ENCODE assay signal across 8 cellular contexts in the genomic region with DNA sequence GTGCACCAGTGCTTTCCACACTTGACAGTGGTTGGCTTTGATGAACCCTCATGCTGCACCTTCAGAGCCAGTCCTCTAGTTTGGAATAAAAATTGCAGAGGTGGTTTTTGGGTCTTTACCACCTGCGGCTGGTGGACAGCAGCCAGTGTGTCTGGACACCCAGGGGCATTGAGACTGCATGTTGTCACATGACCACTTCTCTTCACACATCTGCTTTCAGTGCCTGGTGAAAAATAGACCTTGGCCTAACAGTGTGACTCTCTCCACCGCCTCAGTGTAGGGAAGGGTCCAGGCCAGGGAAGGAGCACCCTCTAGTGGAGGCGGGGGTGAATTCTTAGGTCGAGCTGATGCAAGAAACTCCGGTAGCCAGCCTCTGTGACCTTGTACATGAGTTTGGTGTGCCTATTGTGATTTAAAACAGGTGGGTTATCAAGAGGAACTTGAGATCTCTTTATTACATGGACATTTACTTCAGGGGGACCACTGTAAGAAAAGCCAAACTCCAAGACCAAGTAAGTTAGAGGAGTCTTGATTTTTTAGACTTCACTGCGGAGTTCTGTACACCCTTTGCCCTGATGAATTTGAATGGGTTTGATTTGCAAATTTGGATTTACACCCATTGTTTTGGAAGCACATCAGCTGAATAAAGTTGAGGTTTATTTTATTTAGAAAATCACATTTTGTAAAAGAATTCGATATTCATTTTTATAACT. TPM values are rescaled to one million over a fixed set of nuclear protein-coding genes. Genes with fewer than 3 reads are reported as not detected.
DNase-seq lines count a peak whose midpoint lies in the region; ATAC-seq lines count a peak whose summit lies in the region.

No MANE protein-coding gene starts in this region.

- H3K27ac Mint-ChIP-seq in activated naive CD4-positive, alpha-beta T cell treated with anti-CD3 and anti-CD28 coated beads, Interleukin-2, amount 50 U/mL, for 72 hours, result peak overlapping the region in 1 of 2 donors; percentile 20

- no peaks in the 10 kb centered on the region for H3K36me3 Mint-ChIP-seq in activated naive CD4-positive, alpha-beta T cell treated with anti-CD3 and anti-CD28 coated beads, Interleukin-2, amount 50 U/mL, for 72 hours

- no peaks in the 10 kb centered on the region for H3K9me3 Mint-ChIP-seq in activated naive CD4-positive, alpha-beta T cell treated with anti-CD3 and anti-CD28 coated beads, Interleukin-2, amount 50 U/mL, for 72 hours

- ATAC-seq in GM19463 (IDR thresholded peaks at IDR 0.05; ENCODE audit: unreplicated experiment) (peak; percentile 47), Right ventricle myocardium superior (ENCODE audit: poor library complexity) (peak; percentile 82)
- peak; percentile 84 to 86 for ATAC-seq in activated naive CD4-positive, alpha-beta T cell treated with anti-CD3 and anti-CD28 coated beads, Interleukin-2, amount 50 U/mL, for 72 hours

- intact Hi-C loops in Right ventricle myocardium superior (cut with DNase I), result loop anchor here (5.0 kb wide), 2 partner anchors 61 to 99 kb away; no protein-coding TSS in a partner anchor

- DNase-seq in Ammon's horn (ENCODE audit: low spot score) (peak; percentile 89), NCI-H1105 (lab: John Stamatoyannopoulos, UW) (peak; percentile 44), SKM-1 treated with dmso at 0.1 percent for 144 hours (lab: John Stamatoyannopoulos, UW; ENCODE audit: unreplicated experiment) (peak; percentile 65), Right ventricle myocardium superior (peak; percentile 77), putamen (ENCODE audit: low spot score) (peak; percentile 74), OCI-M2 (lab: John Stamatoyannopoulos, UW; ENCODE audit: unreplicated experiment) (no peak)
- DNase-seq in activated naive CD4-positive, alpha-beta T cell treated with anti-CD3 and anti-CD28 coated beads, Interleukin-2, amount 50 U/mL, for 72 hours (ENCODE audit: low spot score in 2 of 2), result peak in 1 of 2 donors; percentile 72

RNA-seq across cellular contexts. Expression of gene GOSR2, which starts 17.9 kb away (rescaled TPM):
- 10 to 100 TPM; 38.4 TPM for total RNA-seq in activated naive CD4-positive, alpha-beta T cell treated with anti-CD3 and anti-CD28 coated beads, Interleukin-2, amount 50 U/mL, for 72 hours
- 32.0 TPM for total RNA-seq in Right ventricle myocardium superior

RNA-seq across cellular contexts. Expression of gene RPRML, which starts 38.2 kb away (rescaled TPM):
- not detected for total RNA-seq in activated naive CD4-positive, alpha-beta T cell treated with anti-CD3 and anti-CD28 coated beads, Interleukin-2, amount 50 U/mL, for 72 hours
- total RNA-seq in Right ventricle myocardium superior, result not detected
